8 cellular contexts compared by ENCODE assay signal in the genomic region with DNA sequence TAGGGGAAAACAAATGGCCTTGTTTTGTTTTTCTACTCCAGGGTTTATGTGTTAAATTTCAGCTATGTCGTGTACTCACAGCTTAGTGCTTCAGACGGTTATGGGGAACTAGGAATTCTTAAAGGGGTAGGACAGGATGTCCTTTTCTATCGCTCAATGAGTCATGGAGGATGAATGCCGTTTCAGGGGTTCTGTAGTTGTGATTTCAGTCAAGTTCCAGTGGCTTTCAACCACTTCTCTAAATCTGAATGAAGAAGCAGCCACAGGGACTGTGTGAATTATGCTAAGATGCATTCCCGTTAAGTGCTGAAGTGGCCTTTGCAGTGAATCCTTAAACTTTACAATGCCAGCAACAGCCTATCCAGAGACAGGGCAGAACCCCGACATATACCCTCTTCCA.
A peak's percentile ranks its signal among the peaks of the same experiment; 100 is the strongest.
DNase-seq lines count a peak whose midpoint lies in the region; ATAC-seq and FAIRE-seq lines count a peak whose summit lies in the region.

No MANE protein-coding gene starts in this region.

- FAIRE-seq in RCC 7860 (lab: Jason Lieb, UNC), result no peak

- DNase-seq in RCC 7860 (ENCODE audit: low spot score) (peak; percentile 45), fibroblast of the conjunctiva (ENCODE audit: low read depth) (peak; percentile 30), pulmonary artery endothelial cell (ENCODE audit: low read depth, low spot score) (peak; percentile 40), COLO668 (lab: John Stamatoyannopoulos, UW; ENCODE audit: unreplicated experiment) (no peak), D341Med (ENCODE audit: low spot score) (no peak), NCI-H2081 (lab: John Stamatoyannopoulos, UW) (no peak)

- ATAC-seq in GM19023 (IDR thresholded peaks at IDR 0.05; ENCODE audit: unreplicated experiment) (peak; percentile 82), HG02938 (IDR thresholded peaks at IDR 0.05; ENCODE audit: unreplicated experiment) (peak; percentile 87)

Comparison
In these comparisons a context has a peak if more than half of its experiments do, and no peak if none do; other contexts are left out.
1. DNase-seq: peak in RCC 7860 (single experiment), fibroblast of the conjunctiva (single experiment) and pulmonary artery endothelial cell (single experiment); none in COLO668 (single experiment), D341Med (single experiment) and NCI-H2081 (0 of 2).